In genomic region chr14:90555126-90556049, GRCh38 we compare ENCODE assay signal across 17 cellular contexts.
DNase-seq lines count a peak whose midpoint lies in the region; FAIRE-seq and TF ChIP-seq lines count a peak whose summit lies in the region.
"Had no signal": no experiment of that assay in that cellular context is flagged by ENCODE, and none has a peak within 500 bp of the region (broad histone marks: within the 10 kb centered on the region; RNA-seq: fewer than 3 reads in every experiment).

No MANE protein-coding gene starts in this region.

- H3K27ac ChIP-seq in H1 (ENCODE audit: low read depth, low read length) = 0 out of 2 replicates have a peak overlapping the region, but pooled peaks have one; percentile 8
- H3K27ac ChIP-seq in temporal lobe (ENCODE audit: low read depth, low read length) = peak overlapping the region; percentile 98
- H3K27ac ChIP-seq in GM23248 = no peak overlapping the region
- H3K27ac ChIP-seq: brain microvascular endothelial cell had no signal

- H3K79me2 ChIP-seq in H1 (ENCODE audit: control insufficient read depth in 1 of 2, insufficient read depth in 2 of 2, low read length in 2 of 2) (no peaks in the 10 kb centered on the region), GM23248 (ENCODE audit: insufficient read depth) (no peaks in the 10 kb centered on the region)

- TF ChIP-seq EP300 in H1 (IDR thresholded peaks at IDR 0.05; ENCODE audit: borderline replicate concordance in 1 of 2, low read depth in 2 of 2, low read length in 2 of 2) = no peak

- POLR2A ChIA-PET in H1 (lab: Charles Lee; ENCODE audit: partially characterized antibody) = interaction anchor here (0.8 to 1.4 kb wide), 3 partner anchors 9 to 158 kb away, joined by 3 to 4 read pairs (median 3); partner anchors contain the start of gene CALM1

- TF ChIP-seq CTCF in H1 (IDR thresholded peaks at IDR 0.05; ENCODE audit: control extremely low read depth in 1 of 3, insufficient read depth in 1 of 3, low read depth in 1 of 3, low read length in 3 of 3) = no peak
- TF ChIP-seq CTCF in nephron (IDR thresholded peaks at IDR 0.05; ENCODE audit: unreplicated experiment in 3 of 3) = no peak
- no peak for TF ChIP-seq CTCF in CD14-positive monocyte (IDR thresholded peaks at IDR 0.05)

- H3K9me2 ChIP-seq in GM23248 (ENCODE audit: insufficient read depth) = no peaks in the 10 kb centered on the region

- H3K9me3 Mint-ChIP-seq in nephron = no peaks in the 10 kb centered on the region
- peaks cover 0 to 3% (median under 1%) of the 10 kb centered on the region in 7 donors for H3K9me3 Mint-ChIP-seq in CD14-positive monocyte
- H3K9me3 Mint-ChIP-seq: activated naive CD4-positive, alpha-beta T cell treated with anti-CD3 and anti-CD28 coated beads for 36 hours; T-helper 1 cell treated with Interleukin-12 subunit alpha and Interleukin-12 subunit beta and Interleukin-4 antibody, amounts not matched to agents 30 μg/mL and 1 μg/mL, for 36 hours had no signal

- H3K18ac ChIP-seq in H1 (ENCODE audit: extremely low read depth, low read length) = peak overlapping the region; percentile 64

- no peak overlapping the region for H4K5ac ChIP-seq in H1 (ENCODE audit: insufficient read length, low read depth, low read length)

- no peak overlapping the region for H3K56ac ChIP-seq in H1 (replicated peaks; ENCODE audit: insufficient read length, low read depth, low read length)

- peaks cover 3% of the 10 kb centered on the region in 2 experiments; a peak in 2 of 4 replicates for H3K9me3 ChIP-seq in H1 (ENCODE audit: insufficient read depth in 2 of 2, low read depth in 1 of 2, low read length in 1 of 2)
- no peaks in the 10 kb centered on the region for H3K9me3 ChIP-seq in GM23248 (ENCODE audit: low read depth)
- H3K9me3 ChIP-seq: prostate gland had no signal

- H3K27me3 ChIP-seq in H1 (replicated peaks in 1 of 4; ENCODE audit: control insufficient read depth in 3 of 4, extremely low read depth in 1 of 4, insufficient read depth in 3 of 4, low read length in 3 of 4) (no peaks in the 10 kb centered on the region; a peak in 1 of 7 replicates), GM23248 (replicated peaks; ENCODE audit: insufficient read depth) (no peaks in the 10 kb centered on the region)
- H3K27me3 ChIP-seq: brain microvascular endothelial cell had no signal

- H3K36me3 Mint-ChIP-seq in nephron (ENCODE audit: low read depth) (peaks cover 6% of the 10 kb centered on the region), CD14-positive monocyte (no peaks in the 10 kb centered on the region)

- H3K4me2 ChIP-seq in H1 (ENCODE audit: insufficient read depth in 1 of 2, low read depth in 2 of 2, low read length in 2 of 2) (peak overlapping the region; percentile 25 to 39; a peak in 1 of 4 replicates), GM23248 (ENCODE audit: unreplicated experiment) (no peak overlapping the region)

- H4K20me1 ChIP-seq in H1 (replicated peaks in 1 of 2; ENCODE audit: control insufficient read depth in 1 of 2, insufficient read depth in 2 of 2, low read length in 2 of 2) = no peaks in the 10 kb centered on the region
- H4K20me1 ChIP-seq in GM23248 (ENCODE audit: insufficient read depth) = no peaks in the 10 kb centered on the region

- H3K4me3 ChIP-seq in H1 (ENCODE audit: extremely low read depth in 1 of 4, insufficient read depth in 2 of 4, low read depth in 3 of 4, low read length in 4 of 4) (no peak overlapping the region), GM23248 (no peak overlapping the region)
- H3K4me3 ChIP-seq: prostate gland had no signal

- CTCF ChIA-PET in H1 (lab: Charles Lee; ENCODE audit: partially characterized antibody) = interaction anchor here (0.5 to 1.8 kb wide), 11 partner anchors 9 to 202 kb away, joined by 3 to 5 read pairs (median 3); no protein-coding TSS in a partner anchor

- no peaks in the 10 kb centered on the region for H3K23me2 ChIP-seq in H1 (ENCODE audit: low read depth, low read length)

- no peak overlapping the region for H3K4ac ChIP-seq in H1 (replicated peaks; ENCODE audit: insufficient read length, low read depth, low read length)

- peak overlapping the region; percentile 13; the same call in 1 of the 2 replicates for H2BK15ac ChIP-seq in H1 (ENCODE audit: low read length)

- H3K4me3 Mint-ChIP-seq in nephron (peak overlapping the region; percentile 58 to 78 (median 73)), CD14-positive monocyte (no peak overlapping the region)
- H3K4me3 Mint-ChIP-seq: activated naive CD4-positive, alpha-beta T cell treated with anti-CD3 and anti-CD28 coated beads for 36 hours; T-helper 1 cell treated with Interleukin-12 subunit alpha and Interleukin-12 subunit beta and Interleukin-4 antibody, amounts not matched to agents 30 μg/mL and 1 μg/mL, for 36 hours had no signal

- H3K4me1 Mint-ChIP-seq in nephron = peaks cover 26% of the 10 kb centered on the region
- H3K4me1 Mint-ChIP-seq in CD14-positive monocyte = no peaks in the 10 kb centered on the region

- no peak overlapping the region for H3K23ac ChIP-seq in H1 (ENCODE audit: insufficient read length)

- H4K91ac ChIP-seq in H1 (replicated peaks; ENCODE audit: insufficient read length, low read length) = no peak overlapping the region

- H3F3A ChIP-seq in GM23248 (ENCODE audit: insufficient read depth) = no peaks in the 10 kb centered on the region

- in situ Hi-C loops in KBM-7 (cut with MboI; ENCODE audit: low pct_unique_long_range_greater_than_20kb, low sequenced_read_pairs) (no loop called here), GM23248 (cut with MboI) (no loop called here)

- intact Hi-C loops in CD14-positive monocyte (cut with micrococcal nuclease) = no loop called here

- peaks cover 0 to 17% (median 14%) of the 10 kb centered on the region in 4 experiments; a peak in 6 of 7 replicates for H3K4me1 ChIP-seq in H1 (replicated peaks in 1 of 4; ENCODE audit: control insufficient read depth in 3 of 4, insufficient read depth in 4 of 4, low read length in 3 of 4)
- H3K4me1 ChIP-seq in GM23248 (ENCODE audit: insufficient read depth) = no peaks in the 10 kb centered on the region

- peak overlapping the region in 1 of 4 experiments; percentile 10; a peak in 1 of 7 replicates for H3K9ac ChIP-seq in H1 (replicated peaks in 1 of 4; ENCODE audit: extremely low read depth in 1 of 4, low read depth in 3 of 4, low read length in 3 of 4)
- no peak overlapping the region for H3K9ac ChIP-seq in GM23248

- no peak for TF ChIP-seq POLR2A in H1 (IDR thresholded peaks at IDR 0.05; ENCODE audit: control extremely low read depth in 1 of 2, low read depth in 2 of 2, low read length in 2 of 2)

- no peak for TF ChIP-seq RAD21 in H1 (IDR thresholded peaks at IDR 0.05 in 1 of 2, conservative IDR thresholded peaks at IDR 0.05 in 1 of 2; ENCODE audit: low read depth in 2 of 2, low read length in 2 of 2)

- H2BK20ac ChIP-seq in H1 (ENCODE audit: low read length) = peak overlapping the region; percentile 52

- peak overlapping the region in 1 of 3 experiments; percentile 30 for H3K27ac Mint-ChIP-seq in nephron
- H3K27ac Mint-ChIP-seq in CD14-positive monocyte = no peak overlapping the region
- H3K27ac Mint-ChIP-seq: activated naive CD4-positive, alpha-beta T cell treated with anti-CD3 and anti-CD28 coated beads for 36 hours; T-helper 1 cell treated with Interleukin-12 subunit alpha and Interleukin-12 subunit beta and Interleukin-4 antibody, amounts not matched to agents 30 μg/mL and 1 μg/mL, for 36 hours had no signal

- no peaks in the 10 kb centered on the region for H3K79me1 ChIP-seq in H1 (ENCODE audit: low read depth, low read length)

- no peak overlapping the region for H2BK120ac ChIP-seq in H1 (replicated peaks; ENCODE audit: low read depth, low read length)

- WGBS in H1 (ENCODE audit: extremely low coverage in 1 of 2, insufficient coverage in 1 of 2, insufficient read length in 1 of 2, insufficient replicate concordance in 2 of 2, low coverage in 1 of 2, low lambda C conversion rate in 2 of 2, missing lambda C conversion rate in 1 of 2), 2 experiments = 78% methylated on average over 23 of the region's 23 CpGs; no CpG with 5 or more reads in 1 of the 2 experiments
- 83% methylated on average over 18 to 23 of the region's 23 CpGs for WGBS in GM23248 (ENCODE audit: low coverage in 1 of 2, low lambda C conversion rate in 2 of 2, missing lambda C conversion rate in 2 of 2), 2 experiments

- H3K36me3 ChIP-seq in H1 (ENCODE audit: control insufficient read depth in 2 of 4, insufficient read depth in 4 of 4, low read length in 3 of 4) = no peaks in the 10 kb centered on the region
- H3K36me3 ChIP-seq in GM23248 (ENCODE audit: low read depth) = no peaks in the 10 kb centered on the region
- H3K36me3 ChIP-seq: brain microvascular endothelial cell, prostate gland had no signal

- H4K8ac ChIP-seq in H1 (ENCODE audit: extremely low read depth, insufficient read depth, low read length) = peak overlapping the region; percentile 92; the same call in 1 of the 2 replicates

- no peak overlapping the region for H3K14ac ChIP-seq in H1 (ENCODE audit: insufficient read length)

- H2BK12ac ChIP-seq in H1 (ENCODE audit: low read depth, low read length) = peak overlapping the region; percentile 69; the same call in 1 of the 2 replicates

- peak; percentile 46 for DNase-seq in DMS53 (lab: John Stamatoyannopoulos, UW)
- DNase-seq in DMS53 treated with DMSO at 0.1 percent for 48 hours (lab: John Stamatoyannopoulos, UW; ENCODE audit: unreplicated experiment) = no peak
- DNase-seq in H1 (ENCODE audit: low read depth in 1 of 2, low spot score in 2 of 2) = no peak
- DNase-seq in KBM-7 = no peak
- DNase-seq in CD14-positive monocyte (ENCODE audit: low spot score) = no peak
- DNase-seq in GM23248 = no peak
- DNase-seq: activated CD4-positive, CD25-positive, alpha-beta regulatory T cell; activated naive CD4-positive, alpha-beta T cell treated with anti-CD3 and anti-CD28 coated beads for 36 hours; brain microvascular endothelial cell; DND-41; effector memory CD4-positive, alpha-beta T cell; NCI-H1436 treated with DMSO at 0.1 percent for 48 hours; NCI-H226 had no signal

- 0 out of 2 replicates have a peak overlapping the region, but pooled peaks have one; percentile 35 for H2BK5ac ChIP-seq in H1 (ENCODE audit: low read depth, low read length)

- no peak overlapping the region; the same call in 1 of the 2 replicates for H2AK5ac ChIP-seq in H1 (ENCODE audit: low read depth, low read length)

- H2AFZ ChIP-seq in H1 (ENCODE audit: low read length) (no peak overlapping the region), GM23248 (no peak overlapping the region)

- no peak for FAIRE-seq in H1 (lab: Jason Lieb, UNC)

- peaks cover 13% of the 10 kb centered on the region for H3K27me3 Mint-ChIP-seq in nephron (ENCODE audit: low read depth)
- peaks cover 0 to 2% (median 0%) of the 10 kb centered on the region in 3 donors for H3K27me3 Mint-ChIP-seq in CD14-positive monocyte (ENCODE audit: low read depth in 3 of 3)

TF ChIP-seq in H1, 55 proteins besides CTCF, POLR2A, EP300 and RAD21:
- TF ChIP-seq BACH1 (IDR thresholded peaks at IDR 0.05; ENCODE audit: low read length) (no peak), JUND (IDR thresholded peaks at IDR 0.05; ENCODE audit: low read length) (no peak)

Comparison
In these comparisons a context has a peak if more than half of its experiments do, and no peak if none do; other contexts are left out.
1. H3K4me3 Mint-ChIP-seq: peak in nephron (3 of 3); none in CD14-positive monocyte (0 of 2).